In genomic region chrX:110318664-110318968, GRCh38 we compare ENCODE assay signal across 8 cellular contexts. TPM values are rescaled to one million over a fixed set of nuclear protein-coding genes. Genes with fewer than 3 reads are reported as not detected.
A peak's percentile ranks its signal among the peaks of the same experiment; 100 is the strongest.
DNase-seq lines count a peak whose midpoint lies in the region; ATAC-seq, FAIRE-seq and TF ChIP-seq lines count a peak whose summit lies in the region.

No MANE protein-coding gene starts in this region.

- H3K36me3 Mint-ChIP-seq in natural killer cell treated with Interleukin-12 subunit alpha and Interleukin-12 subunit beta and Interleukin-15 and Interleukin-18, amount 100 ng/mL, for 72 hours: no peaks in the 10 kb centered on the region

- peaks cover 9 to 20% of the 10 kb centered on the region in 2 donors for H3K4me1 Mint-ChIP-seq in natural killer cell treated with Interleukin-12 subunit alpha and Interleukin-12 subunit beta and Interleukin-15 and Interleukin-18, amount 100 ng/mL, for 72 hours (ENCODE audit: low read depth in 2 of 2)

- TF ChIP-seq CTCF in AG04449 (IDR thresholded peaks at IDR 0.05; ENCODE audit: insufficient read depth, low read length, missing control alignments): no peak
- TF ChIP-seq CTCF in NB4 (IDR thresholded peaks at IDR 0.05; ENCODE audit: low read depth, low read length): no peak

- H3K27ac Mint-ChIP-seq in natural killer cell treated with Interleukin-12 subunit alpha and Interleukin-12 subunit beta and Interleukin-15 and Interleukin-18, amount 100 ng/mL, for 72 hours: peak overlapping the region; percentile 68 to 84

- POLR2A ChIA-PET in AG04449 (lab: Yijun Ruan, JAX): interaction anchor here (2.5 kb wide), 1 partner anchor 85 kb away, joined by 8 read pairs; no protein-coding TSS in a partner anchor

- CTCF ChIA-PET in AG04449 (lab: Yijun Ruan, JAX): interaction anchor here (0.7 to 6.2 kb wide), 4 partner anchors 13 to 157 kb away, joined by 3 to 58 read pairs (median 6); no protein-coding TSS in a partner anchor

- peak overlapping the region; percentile 91 for H3K4me3 Mint-ChIP-seq in natural killer cell treated with Interleukin-12 subunit alpha and Interleukin-12 subunit beta and Interleukin-15 and Interleukin-18, amount 100 ng/mL, for 72 hours

- no peak for ATAC-seq in natural killer cell treated with Interleukin-12 subunit alpha and Interleukin-12 subunit beta and Interleukin-15 and Interleukin-18, amount 100 ng/mL, for 72 hours

- H3K9me3 Mint-ChIP-seq in natural killer cell treated with Interleukin-12 subunit alpha and Interleukin-12 subunit beta and Interleukin-15 and Interleukin-18, amount 100 ng/mL, for 72 hours: no peaks in the 10 kb centered on the region

- peak overlapping the region; percentile 64 for H3K4me3 ChIP-seq in AG04449 (ENCODE audit: low read depth, low read length)
- peak overlapping the region; percentile 75 for H3K4me3 ChIP-seq in NB4 (ENCODE audit: low read depth, low read length)

- no peak for TF ChIP-seq POLR2A in NB4 (IDR thresholded peaks at IDR 0.05; ENCODE audit: extremely low read depth, insufficient read length)

- H3K27me3 Mint-ChIP-seq in natural killer cell treated with Interleukin-12 subunit alpha and Interleukin-12 subunit beta and Interleukin-15 and Interleukin-18, amount 100 ng/mL, for 72 hours: peaks cover 0 to 9% of the 10 kb centered on the region in 2 donors

- FAIRE-seq in GM19239 (lab: Jason Lieb, UNC) (peak; percentile 94), colon (lab: Jason Lieb, UNC) (peak; percentile 60)

- DNase-seq in AG04449 (ENCODE audit: low read depth, low spot score) (no peak), GM19239 (ENCODE audit: insufficient read length, low spot score) (no peak), NB4 (ENCODE audit: low read depth) (no peak), SW480 (ENCODE audit: low spot score) (no peak), iPS-NIHi11 (ENCODE audit: low spot score) (no peak), NCI-H82 treated with DMSO at 0.1 percent for 48 hours (lab: John Stamatoyannopoulos, UW; ENCODE audit: unreplicated experiment) (no peak)
- DNase-seq in natural killer cell treated with Interleukin-12 subunit alpha and Interleukin-12 subunit beta and Interleukin-15 and Interleukin-18, amount 100 ng/mL, for 72 hours (ENCODE audit: low spot score): no peak

RNA-seq across cellular contexts. Expression of gene AMMECR1, which starts 0.7 kb away (rescaled TPM):
- total RNA-seq in natural killer cell treated with Interleukin-12 subunit alpha and Interleukin-12 subunit beta and Interleukin-15 and Interleukin-18, amount 100 ng/mL, for 72 hours: 10 to 100 TPM; 10.1 to 13.6 TPM

RNA-seq across cellular contexts. Expression of gene RTL9, which starts 40.0 kb away (rescaled TPM):
- not detected for total RNA-seq in natural killer cell treated with Interleukin-12 subunit alpha and Interleukin-12 subunit beta and Interleukin-15 and Interleukin-18, amount 100 ng/mL, for 72 hours
